7 cellular contexts compared by ENCODE assay signal in the genomic region with DNA sequence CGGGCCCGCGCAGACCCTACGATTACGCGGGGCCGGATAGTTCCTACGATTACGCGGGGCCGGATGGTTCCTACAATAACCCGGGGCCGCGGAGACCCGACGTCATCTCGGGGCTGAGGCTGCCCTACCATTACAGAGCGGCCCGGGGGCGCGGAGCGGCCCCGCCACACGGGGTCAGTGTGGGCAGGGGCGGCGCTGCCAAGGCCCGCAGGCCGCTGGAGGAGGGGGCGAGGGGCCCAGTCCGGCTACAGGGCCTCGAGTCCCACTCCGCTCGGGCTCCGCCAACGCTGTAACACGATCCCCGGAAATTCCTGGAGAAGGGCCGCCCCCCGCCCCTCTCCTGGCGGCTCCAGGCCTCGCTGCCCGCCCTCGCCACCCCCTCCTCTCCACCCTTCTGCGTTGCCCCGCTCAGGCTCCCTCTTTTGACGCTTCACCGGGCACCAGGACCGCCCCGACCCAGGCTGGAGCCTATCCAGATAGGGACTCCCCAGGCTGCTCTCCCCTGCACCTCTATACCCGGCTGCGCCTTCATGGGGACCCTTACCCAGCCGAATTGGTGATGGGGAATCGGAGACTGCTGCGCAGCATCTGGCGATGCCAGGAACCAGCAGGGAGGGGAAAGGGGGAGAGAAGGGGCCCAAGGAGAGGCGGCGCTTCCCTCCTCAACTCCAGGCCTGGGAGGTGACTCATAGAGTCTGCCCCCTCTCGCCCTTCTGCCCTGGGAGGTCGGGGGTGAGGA. TPM values are rescaled to one million over a fixed set of nuclear protein-coding genes. Genes with fewer than 3 reads are reported as not detected.
DNase-seq lines count a peak whose midpoint lies in the region; ATAC-seq and TF ChIP-seq lines count a peak whose summit lies in the region.

RAB34 (minus strand) TSS at position 291 of the 739 bp plus-strand sequence. CDS start 602 bp downstream, outside the sequence.

- POLR2A ChIA-PET in GM10248 (lab: Yijun Ruan, JAX) = no interaction called here

- H3K4me1 Mint-ChIP-seq in activated naive CD8-positive, alpha-beta T cell treated with anti-CD3 and anti-CD28 coated beads, Interleukin-2, amount 50 U/mL, for 24 hours = peaks cover 42% of the 10 kb centered on the region

- no peak for DNase-seq in GM10248 (ENCODE audit: extremely low spot score)
- peak; percentile 64 to 67 for DNase-seq in NCI-H1930 (lab: John Stamatoyannopoulos, UW)
- no peak for DNase-seq in activated naive CD8-positive, alpha-beta T cell treated with anti-CD3 and anti-CD28 coated beads, Interleukin-2, amount 50 U/mL, for 24 hours
- peak; percentile 81 for DNase-seq in Right ventricle myocardium superior
- peak in 35 of 56 donors; percentile 12 to 70 (median 41) for DNase-seq in nucleus accumbens (lab: John Stamatoyannopoulos, UW)

- H3K27me3 Mint-ChIP-seq in activated naive CD8-positive, alpha-beta T cell treated with anti-CD3 and anti-CD28 coated beads, Interleukin-2, amount 50 U/mL, for 24 hours = peaks cover 20% of the 10 kb centered on the region

- CTCF ChIA-PET in GM10248 (lab: Yijun Ruan, JAX) = interaction anchor here (1.6 kb wide), 1 partner anchor 16 kb away, joined by 5 read pairs; no protein-coding TSS in a partner anchor

- H3K36me3 Mint-ChIP-seq in activated naive CD8-positive, alpha-beta T cell treated with anti-CD3 and anti-CD28 coated beads, Interleukin-2, amount 50 U/mL, for 24 hours (ENCODE audit: low read depth) = peaks cover 30% of the 10 kb centered on the region

- H3K27ac Mint-ChIP-seq in activated naive CD8-positive, alpha-beta T cell treated with anti-CD3 and anti-CD28 coated beads, Interleukin-2, amount 50 U/mL, for 24 hours = peak within 1 kb of the TSS; percentile 82

- TF ChIP-seq CTCF in GM10248 (IDR thresholded peaks at IDR 0.05; ENCODE audit: control extremely low read depth, extremely low read depth, low read depth, missing control alignments) = peak; percentile 23

- ATAC-seq in activated naive CD8-positive, alpha-beta T cell treated with anti-CD3 and anti-CD28 coated beads, Interleukin-2, amount 50 U/mL, for 24 hours = no peak
- ATAC-seq in Right ventricle myocardium superior (ENCODE audit: poor library complexity) (peak; percentile 31), GM21786 (IDR thresholded peaks at IDR 0.05; ENCODE audit: unreplicated experiment) (no peak), GM19328 (IDR thresholded peaks at IDR 0.05; ENCODE audit: unreplicated experiment) (no peak)

- intact Hi-C loops in Right ventricle myocardium superior (cut with DNase I) = no loop called here

- H3K4me3 Mint-ChIP-seq in activated naive CD8-positive, alpha-beta T cell treated with anti-CD3 and anti-CD28 coated beads, Interleukin-2, amount 50 U/mL, for 24 hours = peak within 1 kb of the TSS; percentile 99

- H3K9me3 Mint-ChIP-seq in activated naive CD8-positive, alpha-beta T cell treated with anti-CD3 and anti-CD28 coated beads, Interleukin-2, amount 50 U/mL, for 24 hours = no peaks in the 10 kb centered on the region

RNA-seq across cellular contexts. Expression of gene RAB34, which starts in this region (rescaled TPM):
- total RNA-seq in Right ventricle myocardium superior = 14.5 TPM

Comparison
In these comparisons a context has a peak if more than half of its experiments do, and no peak if none do; other contexts are left out.
1. DNase-seq: peak in NCI-H1930 (2 of 2), Right ventricle myocardium superior (single experiment) and nucleus accumbens (35 of 56); none in GM10248 (single experiment) and activated naive CD8-positive, alpha-beta T cell treated with anti-CD3 and anti-CD28 coated beads, Interleukin-2, amount 50 U/mL, for 24 hours (single experiment).